In genomic region chr11:57244911-57245310, GRCh38 we compare ENCODE assay signal across 20 cellular contexts. TPM values are rescaled to one million over a fixed set of nuclear protein-coding genes. Genes with fewer than 3 reads are reported as not detected.
"Had no signal": no experiment of that assay in that cellular context is flagged by ENCODE, and none has a peak within 500 bp of the region (broad histone marks: within the 10 kb centered on the region; RNA-seq: fewer than 3 reads in every experiment).

No MANE protein-coding gene starts in this region.

- H3K27ac ChIP-seq: brain microvascular endothelial cell, neutrophil, SK-N-MC, thyroid gland, uterus, VCaP had no signal

- H3K4me3 ChIP-seq: gastrocnemius medialis, left lung, SK-N-MC, thyroid gland, uterus had no signal

- H3K9me3 Mint-ChIP-seq: activated T-cell treated with anti-CD3 and anti-CD28 coated beads, Interleukin-2, amount 50 U/mL, for 24 hours; effector memory CD8-positive, alpha-beta T cell had no signal

- H3K4me1 Mint-ChIP-seq: stimulated activated memory B cell treated with anti-CD40 and anti-IgM and Interleukin-4, amounts not matched to agents 10 μg/mL and 1 μg/mL and 100 μg/mL, for 72 hours had no signal

- DNase-seq: activated CD4-positive, alpha-beta T cell treated with anti-CD3 and anti-CD28 coated beads, Interleukin-2, amount 50 U/mL, for 48 hours; activated effector memory CD4-positive, alpha-beta T cell treated with Interleukin-2 at 50 U/mL for 16 hours; activated T-cell treated with anti-CD3 and anti-CD28 coated beads, Interleukin-2, amount 50 U/mL, for 24 hours; brain microvascular endothelial cell; cortex of kidney; effector memory CD8-positive, alpha-beta T cell; gastrocnemius medialis; islet precursor cell; left lung; stimulated activated CD4-positive, alpha-beta T cell treated with anti-CD3 and anti-CD28 coated beads, Interleukin-2, amount 100 ng/mL, for 48 hours; T-helper 9 cell; thyroid gland; uterus had no signal

- H3K4me3 Mint-ChIP-seq: activated naive CD8-positive, alpha-beta T cell; activated T-cell treated with anti-CD3 and anti-CD28 coated beads, Interleukin-2, amount 50 U/mL, for 24 hours; effector memory CD8-positive, alpha-beta T cell; stimulated activated memory B cell treated with anti-CD40 and anti-IgM and Interleukin-4, amounts not matched to agents 10 μg/mL and 1 μg/mL and 100 μg/mL, for 72 hours had no signal

- H3K27me3 Mint-ChIP-seq: stimulated activated memory B cell treated with anti-CD40 and anti-IgM and Interleukin-4, amounts not matched to agents 10 μg/mL and 1 μg/mL and 100 μg/mL, for 72 hours had no signal

- H3K36me3 ChIP-seq: brain microvascular endothelial cell, gastrocnemius medialis, left lung, neutrophil, thyroid gland, uterus had no signal

- H3K4me1 ChIP-seq: thyroid gland, uterus had no signal

- H3K36me3 Mint-ChIP-seq: activated naive CD8-positive, alpha-beta T cell; stimulated activated memory B cell treated with anti-CD40 and anti-IgM and Interleukin-4, amounts not matched to agents 10 μg/mL and 1 μg/mL and 100 μg/mL, for 72 hours had no signal

- ATAC-seq: effector memory CD8-positive, alpha-beta T cell; gastrocnemius medialis; left lung; stimulated activated memory B cell treated with anti-CD40 and anti-IgM and Interleukin-4, amounts not matched to agents 10 μg/mL and 1 μg/mL and 100 μg/mL, for 72 hours had no signal

- H3K27me3 ChIP-seq: brain microvascular endothelial cell, gastrocnemius medialis, left lung, thyroid gland, uterus had no signal

- H3K9me3 ChIP-seq: gastrocnemius medialis, left lung, neutrophil, thyroid gland, uterus had no signal

- H3K27ac Mint-ChIP-seq: activated naive CD8-positive, alpha-beta T cell; activated T-cell treated with anti-CD3 and anti-CD28 coated beads, Interleukin-2, amount 50 U/mL, for 24 hours; effector memory CD8-positive, alpha-beta T cell; stimulated activated memory B cell treated with anti-CD40 and anti-IgM and Interleukin-4, amounts not matched to agents 10 μg/mL and 1 μg/mL and 100 μg/mL, for 72 hours had no signal

RNA-seq across cellular contexts. Expression of gene APLNR, which starts 7.9 kb away (rescaled TPM):
- total RNA-seq: epithelial cell of proximal tubule, renal cortical epithelial cell had no signal
